Comparison of ENCODE assay signal across 1 cellular context in the genomic region with DNA sequence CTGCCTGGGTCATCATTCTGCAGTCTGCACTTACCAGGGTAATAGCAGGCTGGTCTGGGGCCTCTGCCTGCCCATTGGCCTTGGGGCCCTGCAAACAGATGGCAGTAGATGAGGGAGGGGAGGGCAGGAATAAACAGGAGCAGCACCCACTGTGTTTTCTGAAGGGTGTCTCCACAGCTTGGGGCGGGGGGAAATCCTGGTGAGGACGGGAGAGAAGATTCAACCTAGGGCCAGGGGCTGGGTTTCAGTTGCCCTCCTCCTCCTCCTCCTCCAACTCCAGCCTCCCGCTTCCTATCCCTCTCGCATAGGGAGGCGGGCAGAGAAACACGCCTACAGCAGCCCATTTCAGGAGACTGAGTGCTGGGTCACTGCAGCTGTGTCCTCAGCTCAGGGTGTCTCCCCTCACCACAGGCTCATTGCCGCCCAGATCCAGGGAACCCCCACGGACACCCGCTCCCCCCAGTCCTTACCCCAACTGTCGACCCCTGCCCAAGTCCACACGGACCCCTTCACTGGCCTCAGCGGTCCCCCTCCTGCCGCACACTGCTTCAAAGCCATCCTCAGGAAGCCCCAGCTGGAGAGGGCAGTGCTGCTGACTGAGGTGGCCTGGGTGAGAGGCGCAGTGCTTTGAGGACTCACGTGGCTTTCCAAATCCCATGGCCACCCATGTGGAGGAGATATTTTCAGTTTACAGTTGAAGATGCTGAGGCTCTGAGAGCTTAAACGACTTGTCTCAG.
TF ChIP-seq lines count a peak whose summit lies in the region.

No MANE protein-coding gene starts in this region.

TF ChIP-seq in IMR-90, 13 proteins besides CTCF, POLR2A, EP300 and RAD21:
- TF ChIP-seq MAZ (IDR thresholded peaks at IDR 0.05; ENCODE audit: borderline replicate concordance, low read depth, low read length), result no peak
- TF ChIP-seq, protein P1, sequence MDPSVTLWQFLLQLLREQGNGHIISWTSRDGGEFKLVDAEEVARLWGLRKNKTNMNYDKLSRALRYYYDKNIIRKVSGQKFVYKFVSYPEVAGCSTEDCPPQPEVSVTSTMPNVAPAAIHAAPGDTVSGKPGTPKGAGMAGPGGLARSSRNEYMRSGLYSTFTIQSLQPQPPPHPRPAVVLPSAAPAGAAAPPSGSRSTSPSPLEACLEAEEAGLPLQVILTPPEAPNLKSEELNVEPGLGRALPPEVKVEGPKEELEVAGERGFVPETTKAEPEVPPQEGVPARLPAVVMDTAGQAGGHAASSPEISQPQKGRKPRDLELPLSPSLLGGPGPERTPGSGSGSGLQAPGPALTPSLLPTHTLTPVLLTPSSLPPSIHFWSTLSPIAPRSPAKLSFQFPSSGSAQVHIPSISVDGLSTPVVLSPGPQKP (IDR thresholded peaks at IDR 0.05; ENCODE audit: borderline replicate concordance, low read depth, low read length), result no peak
- no peak for TF ChIP-seq RCOR1 (IDR thresholded peaks at IDR 0.05; ENCODE audit: insufficient replicate concordance, low read length)
- TF ChIP-seq NFE2L2 (IDR thresholded peaks at IDR 0.05; ENCODE audit: low read depth, low read length), result no peak
- TF ChIP-seq MXI1 (IDR thresholded peaks at IDR 0.05; ENCODE audit: borderline replicate concordance, low read depth, low read length), result no peak
- no peak for TF ChIP-seq MAFK (IDR thresholded peaks at IDR 0.05; ENCODE audit: low read depth, low read length)
- TF ChIP-seq FOS (IDR thresholded peaks at IDR 0.05; ENCODE audit: low read depth, low read length), result no peak
- no peak for TF ChIP-seq RFX5 (IDR thresholded peaks at IDR 0.05; ENCODE audit: low read depth, low read length)
- TF ChIP-seq, protein P2, sequence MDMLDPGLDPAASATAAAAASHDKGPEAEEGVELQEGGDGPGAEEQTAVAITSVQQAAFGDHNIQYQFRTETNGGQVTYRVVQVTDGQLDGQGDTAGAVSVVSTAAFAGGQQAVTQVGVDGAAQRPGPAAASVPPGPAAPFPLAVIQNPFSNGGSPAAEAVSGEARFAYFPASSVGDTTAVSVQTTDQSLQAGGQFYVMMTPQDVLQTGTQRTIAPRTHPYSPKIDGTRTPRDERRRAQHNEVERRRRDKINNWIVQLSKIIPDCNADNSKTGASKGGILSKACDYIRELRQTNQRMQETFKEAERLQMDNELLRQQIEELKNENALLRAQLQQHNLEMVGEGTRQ (IDR thresholded peaks at IDR 0.05; ENCODE audit: low read depth, low read length), result no peak
- no peak for TF ChIP-seq SMC3 (IDR thresholded peaks at IDR 0.05; ENCODE audit: low read depth, low read length)
- no peak for TF ChIP-seq BHLHE40 (IDR thresholded peaks at IDR 0.05; ENCODE audit: low read depth, low read length)
- no peak for TF ChIP-seq CEBPB (IDR thresholded peaks at IDR 0.05; ENCODE audit: low read depth, low read length)
- TF ChIP-seq CHD1 (IDR thresholded peaks at IDR 0.05; ENCODE audit: low read depth, low read length), result no peak
